1 cellular context compared by ENCODE assay signal in the genomic region with DNA sequence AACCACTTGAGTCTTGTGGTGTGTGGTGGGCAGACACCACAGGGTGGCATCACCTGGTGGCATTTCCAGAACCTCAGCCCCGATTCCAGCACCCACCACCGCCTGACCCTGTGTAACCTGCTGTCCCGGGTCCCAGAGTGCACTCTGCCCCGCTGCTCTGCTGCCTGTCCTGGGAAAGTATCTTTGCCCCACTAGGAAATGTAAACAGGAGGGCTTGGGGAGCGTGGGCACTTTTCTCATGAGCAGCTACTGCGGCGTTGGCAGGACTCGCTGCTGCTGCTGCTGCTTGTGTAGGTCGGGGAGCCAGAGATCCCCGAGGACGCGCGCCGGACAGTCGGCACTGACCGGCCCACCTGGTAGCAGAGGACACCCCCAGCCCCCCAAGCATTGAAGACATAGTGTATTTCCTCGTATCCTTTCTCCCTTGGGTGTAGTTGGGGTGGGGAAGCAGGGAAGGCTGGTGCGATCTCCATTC.
TF ChIP-seq lines count a peak whose summit lies in the region.

No MANE protein-coding gene starts in this region.

TF ChIP-seq in K562, 482 proteins besides CTCF, POLR2A, EP300 and RAD21:
- TF ChIP-seq POLR2G (IDR thresholded peaks at IDR 0.05; ENCODE audit: low read depth, low read length) (peak; percentile 49), STAT5B (CRISPR knock-in tag; IDR thresholded peaks at IDR 0.05) (no peak)
